Comparison of ENCODE assay signal across 10 cellular contexts in genomic region chr20:48761023-48761785, GRCh38.
DNase-seq lines count a peak whose midpoint lies in the region; ATAC-seq and TF ChIP-seq lines count a peak whose summit lies in the region.
"Had no signal": no experiment of that assay in that cellular context is flagged by ENCODE, and none has a peak within 500 bp of the region (broad histone marks: within the 10 kb centered on the region; RNA-seq: fewer than 3 reads in every experiment).

No MANE protein-coding gene starts in this region.

- H3K27ac Mint-ChIP-seq in activated naive CD4-positive, alpha-beta T cell treated with anti-CD3 and anti-CD28 coated beads, Interleukin-2, amount 50 U/mL, for 72 hours = peak overlapping the region; percentile 97 to 99

- intact Hi-C loops in OCI-LY7 (cut with micrococcal nuclease; ENCODE audit: unreplicated experiment) = loop anchor here (2.0 kb wide), 1 partner anchor 58 kb away; no protein-coding TSS in a partner anchor
- intact Hi-C loops in mucosa of descending colon (cut with DNase I, micrococcal nuclease) = no loop called here
- intact Hi-C loops in lower leg skin (cut with DNase I; ENCODE audit: low total_unique reads) = no loop called here

- 68 to 82% methylated on average over 12 of the region's 12 CpGs for WGBS in lower leg skin, 2 donors

- TF ChIP-seq POLR2A in lower leg skin (IDR thresholded peaks at IDR 0.05) = no peak

- H3K4me1 ChIP-seq in BLaER1 treated with 17β-estradiol and CSF1 and Interleukin-3, amounts not matched to agents 10 nM and 100 nM = peaks cover 42 to 99% (median 89%) of the 10 kb centered on the region in 10 experiments
- H3K4me1 ChIP-seq in OCI-LY7 (ENCODE audit: insufficient read depth, low read length, poor library complexity, severe bottlenecking) = peaks cover 45% of the 10 kb centered on the region
- no peaks in the 10 kb centered on the region for H3K4me1 ChIP-seq in mucosa of descending colon (ENCODE audit: low read depth)

- no peak overlapping the region for H2AFZ ChIP-seq in OCI-LY7 (ENCODE audit: low read length)

- peak overlapping the region; percentile 23 to 78 (median 65); a peak in 19 of 22 replicates for H3K9ac ChIP-seq in BLaER1 treated with 17β-estradiol and CSF1 and Interleukin-3, amounts not matched to agents 10 nM and 100 nM

- peaks cover 0 to 27% (median 0%) of the 10 kb centered on the region in 11 experiments; a peak in 7 of 22 replicates for H3K36me3 ChIP-seq in BLaER1 treated with 17β-estradiol and CSF1 and Interleukin-3, amounts not matched to agents 10 nM and 100 nM
- H3K36me3 ChIP-seq in OCI-LY7 (ENCODE audit: insufficient read depth, low read length) = peaks cover 7% of the 10 kb centered on the region
- H3K36me3 ChIP-seq in mucosa of descending colon (ENCODE audit: low read depth) = no peaks in the 10 kb centered on the region
- H3K36me3 ChIP-seq: thyroid gland had no signal

- no TSS peak for BruUV-seq in OCI-LY7 (replicated peaks; lab: Mats Ljungman, UMichigan)

- CTCF ChIA-PET in OCI-LY7 (lab: Charles Lee; ENCODE audit: unreplicated experiment) = no interaction called here

- H3K79me2 ChIP-seq in OCI-LY7 (ENCODE audit: insufficient read depth, low read depth, low read length) = no peaks in the 10 kb centered on the region

- peaks cover 19 to 55% of the 10 kb centered on the region in 2 donors for H3K36me3 Mint-ChIP-seq in activated naive CD4-positive, alpha-beta T cell treated with anti-CD3 and anti-CD28 coated beads, Interleukin-2, amount 50 U/mL, for 72 hours

- TF ChIP-seq CTCF in OCI-LY7 (conservative IDR thresholded peaks at IDR 0.05; ENCODE audit: low read length) (no peak), mucosa of descending colon (IDR thresholded peaks at IDR 0.05) (no peak), lower leg skin (IDR thresholded peaks at IDR 0.05) (no peak)

- H4K20me1 ChIP-seq in BLaER1 treated with 17β-estradiol and CSF1 and Interleukin-3, amounts not matched to agents 10 nM and 100 nM = peaks cover 0 to 100% (median 0%) of the 10 kb centered on the region in 11 experiments; a peak in 6 of 22 replicates
- no peaks in the 10 kb centered on the region for H4K20me1 ChIP-seq in OCI-LY7 (ENCODE audit: insufficient read depth, low read length)

- no peaks in the 10 kb centered on the region for H3K27me3 ChIP-seq in BLaER1 treated with 17β-estradiol and CSF1 and Interleukin-3, amounts not matched to agents 10 nM and 100 nM
- H3K27me3 ChIP-seq: thyroid gland had no signal

- DNase-seq in OCI-LY7 (ENCODE audit: low spot score) = peak; percentile 56
- no peak for DNase-seq in activated naive CD4-positive, alpha-beta T cell treated with anti-CD3 and anti-CD28 coated beads, Interleukin-2, amount 50 U/mL, for 72 hours (ENCODE audit: low spot score in 2 of 2)
- peak; percentile 40 to 75 (median 44) for DNase-seq in mucosa of descending colon
- DNase-seq in lower leg skin (ENCODE audit: low spot score in 2 of 2) = no peak
- no peak for DNase-seq in NCI-H2107 treated with DMSO at 0.1 percent for 48 hours (lab: John Stamatoyannopoulos, UW; ENCODE audit: unreplicated experiment)
- no peak for DNase-seq in kidney glomerular epithelial cell (lab: John Stamatoyannopoulos, UW)
- DNase-seq in cerebellar nuclear complex (lab: John Stamatoyannopoulos, UW) = no peak
- DNase-seq: DMS79 treated with DMSO at 0.1 percent for 48 hours had no signal

- peak in 1 of 2 donors; percentile 8 for ATAC-seq in activated naive CD4-positive, alpha-beta T cell treated with anti-CD3 and anti-CD28 coated beads, Interleukin-2, amount 50 U/mL, for 72 hours
- ATAC-seq in mucosa of descending colon = peak; percentile 68

- peak overlapping the region; percentile 66 to 94 (median 82) for H3K4me2 ChIP-seq in BLaER1 treated with 17β-estradiol and CSF1 and Interleukin-3, amounts not matched to agents 10 nM and 100 nM
- H3K4me2 ChIP-seq in OCI-LY7 (ENCODE audit: low read length) = peak overlapping the region; percentile 50

- peaks cover 0 to 14% of the 10 kb centered on the region in 2 donors for H3K9me3 Mint-ChIP-seq in activated naive CD4-positive, alpha-beta T cell treated with anti-CD3 and anti-CD28 coated beads, Interleukin-2, amount 50 U/mL, for 72 hours

- H3K27ac ChIP-seq in BLaER1 treated with 17β-estradiol and CSF1 and Interleukin-3, amounts not matched to agents 10 nM and 100 nM = peak overlapping the region; percentile 31 to 95 (median 82); a peak in 21 of 22 replicates
- peak overlapping the region; percentile 80 for H3K27ac ChIP-seq in OCI-LY7 (ENCODE audit: low read depth, low read length, poor library complexity, severe bottlenecking)

- H3K4me3 ChIP-seq in BLaER1 treated with 17β-estradiol and CSF1 and Interleukin-3, amounts not matched to agents 10 nM and 100 nM = peak overlapping the region in 3 of 10 experiments; percentile 25 to 35 (median 31); a peak in 3 of 20 replicates
- H3K4me3 ChIP-seq in OCI-LY7 (ENCODE audit: low read depth, low read length, poor library complexity, severe bottlenecking) (no peak overlapping the region), mucosa of descending colon (no peak overlapping the region), lower leg skin (ENCODE audit: low read depth, poor library complexity, severe bottlenecking) (no peak overlapping the region)
- H3K4me3 ChIP-seq: thyroid gland had no signal

- H3K9me2 ChIP-seq in OCI-LY7 (ENCODE audit: insufficient read depth, low read length) = no peaks in the 10 kb centered on the region

- POLR2A ChIA-PET in OCI-LY7 (lab: Charles Lee) = interaction anchor here (1.5 kb wide), 1 partner anchor 12 kb away, joined by 3 read pairs; no protein-coding TSS in a partner anchor

- peaks cover under 1 to 18% (median 10%) of the 10 kb centered on the region in 11 experiments; a peak in 18 of 22 replicates for H3K9me3 ChIP-seq in BLaER1 treated with 17β-estradiol and CSF1 and Interleukin-3, amounts not matched to agents 10 nM and 100 nM (replicated peaks in 1 of 11)
- H3K9me3 ChIP-seq in OCI-LY7 (ENCODE audit: low read length) (no peaks in the 10 kb centered on the region), mucosa of descending colon (no peaks in the 10 kb centered on the region)
- H3K9me3 ChIP-seq: thyroid gland had no signal

Comparison
In these comparisons a context has a peak if more than half of its experiments do, and no peak if none do; other contexts are left out.
1. DNase-seq: peak in OCI-LY7 (single experiment) and mucosa of descending colon (3 of 3); none in activated naive CD4-positive, alpha-beta T cell treated with anti-CD3 and anti-CD28 coated beads, Interleukin-2, amount 50 U/mL, for 72 hours (0 of 2), lower leg skin (0 of 2), NCI-H2107 treated with DMSO at 0.1 percent for 48 hours (single experiment), kidney glomerular epithelial cell (single experiment) and cerebellar nuclear complex (0 of 2).